Comparison of ENCODE assay signal across 20 cellular contexts in genomic region chr1:26913389-26913753, GRCh38. TPM values are rescaled to one million over a fixed set of nuclear protein-coding genes. Genes with fewer than 3 reads are reported as not detected.
DNase-seq lines count a peak whose midpoint lies in the region; ATAC-seq, FAIRE-seq and TF ChIP-seq lines count a peak whose summit lies in the region.
"Had no signal": no experiment of that assay in that cellular context is flagged by ENCODE, and none has a peak within 500 bp of the region (broad histone marks: within the 10 kb centered on the region; RNA-seq: fewer than 3 reads in every experiment).

No MANE protein-coding gene starts in this region.

- H3K79me2 ChIP-seq in HepG2 (ENCODE audit: insufficient read depth, low read length): peaks cover 30% of the 10 kb centered on the region

- H3K9me3 ChIP-seq in HEK293 (ENCODE audit: control insufficient read depth, insufficient read depth, low read depth, low read length) (no peaks in the 10 kb centered on the region), colonic mucosa (no peaks in the 10 kb centered on the region), HepG2 (ENCODE audit: low read length) (no peaks in the 10 kb centered on the region), skeletal muscle tissue (ENCODE audit: control insufficient read depth in 3 of 3, low read length in 3 of 3) (no peaks in the 10 kb centered on the region)
- H3K9me3 ChIP-seq: esophagus squamous epithelium, MG63 had no signal

- no peaks in the 10 kb centered on the region for H3K9me3 Mint-ChIP-seq in activated CD8-positive, alpha-beta T cell treated with anti-CD3 and anti-CD28 coated beads for 36 hours
- H3K9me3 Mint-ChIP-seq: CD4-positive, alpha-beta T cell; H9; IgD-negative memory B cell had no signal

- no peak for FAIRE-seq in HepG2 (lab: Jason Lieb, UNC)
- FAIRE-seq: TTC549 had no signal

- H2AFZ ChIP-seq in HepG2 (ENCODE audit: low read length): no peak overlapping the region

- H3K4me3 Mint-ChIP-seq in activated CD8-positive, alpha-beta T cell treated with anti-CD3 and anti-CD28 coated beads for 36 hours: no peak overlapping the region
- H3K4me3 Mint-ChIP-seq: CD4-positive, alpha-beta T cell; H9; IgD-negative memory B cell had no signal

- H4K20me1 ChIP-seq in HepG2 (ENCODE audit: insufficient read depth, low read length): peaks cover 16% of the 10 kb centered on the region; the same call in 1 of the 2 replicates

- H3K27me3 ChIP-seq in colonic mucosa: no peaks in the 10 kb centered on the region
- H3K27me3 ChIP-seq in HepG2 (ENCODE audit: control insufficient read depth in 1 of 2, insufficient read depth in 2 of 2, low read length in 2 of 2): no peaks in the 10 kb centered on the region; a peak in 1 of 5 replicates
- no peaks in the 10 kb centered on the region for H3K27me3 ChIP-seq in skeletal muscle tissue (ENCODE audit: control insufficient read depth in 3 of 3, insufficient read depth in 3 of 3, low read length in 3 of 3)
- H3K27me3 ChIP-seq: esophagus squamous epithelium, MG63 had no signal

- no peak for TF ChIP-seq RAD21 in HepG2 (CRISPR knock-in tag; IDR thresholded peaks at IDR 0.05)

- 33% methylated on average over 1 of the region's 5 CpGs for WGBS in HepG2 (ENCODE audit: low lambda C conversion rate)

- ATAC-seq in HepG2 (no peak), HG02798 (IDR thresholded peaks at IDR 0.05; ENCODE audit: poor library complexity, unreplicated experiment) (no peak)
- no peak for ATAC-seq in activated CD8-positive, alpha-beta T cell treated with anti-CD3 and anti-CD28 coated beads for 36 hours

- H3K4me3 ChIP-seq in HEK293 (ENCODE audit: low read depth, low read length) (no peak overlapping the region), colonic mucosa (no peak overlapping the region), HepG2 (replicated peaks in 1 of 3; ENCODE audit: insufficient read depth in 1 of 3, low read depth in 2 of 3, low read length in 3 of 3) (peak overlapping the region; percentile 75 to 97 (median 92)), skeletal muscle tissue (ENCODE audit: low read length in 3 of 3) (peak overlapping the region; percentile 30 to 56 (median 45))
- H3K4me3 ChIP-seq: esophagus squamous epithelium, MG63 had no signal

- H3K4me1 ChIP-seq in HEK293 (ENCODE audit: control insufficient read depth, insufficient read depth, low read length) (peaks cover 8% of the 10 kb centered on the region), colonic mucosa (peaks cover 14% of the 10 kb centered on the region), HepG2 (ENCODE audit: insufficient read depth, low read length) (peaks cover 57% of the 10 kb centered on the region), skeletal muscle tissue (ENCODE audit: control insufficient read depth in 3 of 3, insufficient read depth in 3 of 3, low read length in 3 of 3) (peaks cover 5 to 9% (median 6%) of the 10 kb centered on the region in 3 donors)
- H3K4me1 ChIP-seq: esophagus squamous epithelium had no signal

- TF ChIP-seq EP300 in HepG2 (IDR thresholded peaks at IDR 0.05; ENCODE audit: low read depth in 2 of 2, low read length in 2 of 2) (no peak), HepG2 (CRISPR knock-in tag; IDR thresholded peaks at IDR 0.05; ENCODE audit: borderline replicate concordance) (no peak)

- no peaks in the 10 kb centered on the region for H3K27me3 Mint-ChIP-seq in activated CD8-positive, alpha-beta T cell treated with anti-CD3 and anti-CD28 coated beads for 36 hours
- H3K27me3 Mint-ChIP-seq: IgD-negative memory B cell had no signal

- H3K36me3 Mint-ChIP-seq in activated CD8-positive, alpha-beta T cell treated with anti-CD3 and anti-CD28 coated beads for 36 hours (ENCODE audit: low read depth): no peaks in the 10 kb centered on the region
- H3K36me3 Mint-ChIP-seq: IgD-negative memory B cell had no signal

- no peak overlapping the region for H3K27ac Mint-ChIP-seq in activated CD8-positive, alpha-beta T cell treated with anti-CD3 and anti-CD28 coated beads for 36 hours
- H3K27ac Mint-ChIP-seq: CD4-positive, alpha-beta T cell; H9; IgD-negative memory B cell had no signal

- DNase-seq in colonic mucosa (no peak), HepG2 (ENCODE audit: low spot score) (no peak), NCI-H2107 (lab: John Stamatoyannopoulos, UW) (no peak)
- DNase-seq in activated CD8-positive, alpha-beta T cell treated with anti-CD3 and anti-CD28 coated beads for 36 hours: no peak
- DNase-seq: activated CD4-positive, alpha-beta T cell treated with anti-CD3 and anti-CD28 coated beads for 48 hours; activated CD8-positive, alpha-beta memory T cell treated with anti-CD3 and anti-CD28 coated beads, Interleukin-2, amount 50 U/mL, for 4 hours; CD4-positive, alpha-beta T cell; effector CD8-positive, alpha-beta T cell; esophagus squamous epithelium; H9; MG63; stimulated activated CD4-positive, alpha-beta T cell treated with anti-CD3 and anti-CD28 coated beads, Interleukin-4, amount 100 ng/mL, for 1 hour had no signal

- TF ChIP-seq POLR2A in HepG2 (IDR thresholded peaks at IDR 0.05; ENCODE audit: insufficient read depth in 1 of 2, low read depth in 2 of 2, low read length in 2 of 2): no peak

- in situ Hi-C loops in HepG2 (cut with HindIII; ENCODE audit: extremely low pct_ligation_motif_present, low pct_unique_long_range_greater_than_20kb): loop anchor here (5.0 kb wide), 1 partner anchor 79 kb away; the partner anchor contains the start of gene TRNP1

- TF ChIP-seq CTCF in HEK293 (tag by site-specific recombination; IDR thresholded peaks at IDR 0.05) (no peak), colonic mucosa (IDR thresholded peaks at IDR 0.05) (no peak), HepG2 (CRISPR knock-in tag; IDR thresholded peaks at IDR 0.05) (no peak)
- no peak for TF ChIP-seq CTCF in activated CD8-positive, alpha-beta T cell treated with anti-CD3 and anti-CD28 coated beads for 36 hours (IDR thresholded peaks at IDR 0.05)

- H3K4me1 Mint-ChIP-seq in activated CD8-positive, alpha-beta T cell treated with anti-CD3 and anti-CD28 coated beads for 36 hours (ENCODE audit: low read depth): no peaks in the 10 kb centered on the region
- H3K4me1 Mint-ChIP-seq: H9, IgD-negative memory B cell had no signal

- POLR2A ChIA-PET in HEK293 (lab: Yijun Ruan, JAX) (interaction anchor here (0.9 to 1.2 kb wide), 2 partner anchors 8 to 13 kb away, joined by 3 to 4 read pairs; partner anchors contain the start of genes GPATCH3 and NUDC), HepG2 (lab: Yijun Ruan, JAX) (interaction anchor here (0.6 to 11.5 kb wide), 30 partner anchors 8 to 413 kb away, joined by 3 to 371 read pairs (median 8); partner anchors contain the start of genes GPATCH3, GPN2, KDF1 and NUDC)
- POLR2A ChIA-PET in activated CD8-positive, alpha-beta T cell treated with anti-CD3 and anti-CD28 coated beads for 36 hours (lab: Charles Lee): interaction anchor here (2.3 kb wide), 1 partner anchor 13 kb away, joined by 8 read pairs; the partner anchor contains the start of gene GPATCH3

- intact Hi-C loops in colonic mucosa (cut with DNase I) (no loop called here), HepG2 (cut with micrococcal nuclease; ENCODE audit: unreplicated experiment) (no loop called here)
- intact Hi-C loops in activated CD8-positive, alpha-beta T cell treated with anti-CD3 and anti-CD28 coated beads for 36 hours (cut with micrococcal nuclease): no loop called here

- H3K36me3 ChIP-seq in HEK293 (ENCODE audit: control insufficient read depth in 2 of 2, insufficient read depth in 1 of 2, low read length in 2 of 2) (no peaks in the 10 kb centered on the region), colonic mucosa (no peaks in the 10 kb centered on the region), HepG2 (replicated peaks in 1 of 2; ENCODE audit: control insufficient read depth in 1 of 2, insufficient read depth in 2 of 2, low read length in 2 of 2) (peaks cover 3 to 8% of the 10 kb centered on the region in 2 experiments; a peak in 3 of 5 replicates), skeletal muscle tissue (ENCODE audit: control insufficient read depth in 3 of 3, insufficient read depth in 3 of 3, low read length in 3 of 3) (peaks cover 0 to 2% (median 0%) of the 10 kb centered on the region in 3 donors)
- H3K36me3 ChIP-seq: esophagus squamous epithelium, MG63 had no signal

- H3K27ac ChIP-seq in HEK293 (ENCODE audit: extremely low read depth, low read depth, low read length) (peak overlapping the region; percentile 45; the same call in 1 of the 2 replicates), colonic mucosa (peak overlapping the region; percentile 77), HepG2 (ENCODE audit: extremely low read length, insufficient read depth, low read length) (peak overlapping the region; percentile 96), skeletal muscle tissue (ENCODE audit: low read depth, low read length) (peak overlapping the region; percentile 82)
- H3K27ac ChIP-seq: esophagus squamous epithelium had no signal

- CTCF ChIA-PET in HEK293 (lab: Yijun Ruan, JAX) (interaction anchor here (1.5 kb wide), 1 partner anchor 14 kb away, joined by 4 read pairs; no protein-coding TSS in a partner anchor), HepG2 (lab: Yijun Ruan, JAX; ENCODE audit: low intra/inter-chr PET ratio, low total read pairs) (interaction anchor here (1.1 kb wide), 1 partner anchor 24 kb away, joined by 3 read pairs; no protein-coding TSS in a partner anchor)
- CTCF ChIA-PET in activated CD8-positive, alpha-beta T cell treated with anti-CD3 and anti-CD28 coated beads for 36 hours (lab: Charles Lee): interaction anchor here (1.3 kb wide), 2 partner anchors 13 to 84 kb away, joined by 4 to 6 read pairs; partner anchors contain the start of gene GPATCH3

- H3K4me2 ChIP-seq in HepG2 (ENCODE audit: low read depth, low read length): peak overlapping the region; percentile 93

- no TSS peak for BruUV-seq in HepG2 (replicated peaks; lab: Mats Ljungman, UMichigan)

- H3K9ac ChIP-seq in colonic mucosa (ENCODE audit: low read depth in 2 of 2, low read length in 2 of 2) (peak overlapping the region in 1 of 2 donors; percentile 71), HepG2 (ENCODE audit: insufficient read depth, low read depth, low read length) (peak overlapping the region; percentile 98), skeletal muscle tissue (ENCODE audit: low read depth in 1 of 3, low read length in 3 of 3) (peak overlapping the region in 2 of 3 donors; percentile 74 to 77)

RNA-seq across cellular contexts. Expression of gene NR0B2, which starts 0.4 kb away (rescaled TPM):
- total RNA-seq in colonic mucosa (1 to 10 TPM in 1 of 2 donors, under 1 TPM in 1; 0.64 to 1.8 TPM), HepG2 (2016; rRNA removed; fragmentation: Illumina TruSeq; extraction: Trizol) (71.6 and 72.5 TPM in 2 replicates), skeletal muscle tissue (not detected)
- total RNA-seq in HepG2 (2016; cell fraction: cytosol; rRNA removed; fragmentation: Illumina TruSeq; extraction: Trizol; ENCODE audit: low read depth): 32.2 and 34.7 TPM in 2 replicates
- 72.9 and 77.8 TPM in 2 replicates for total RNA-seq in HepG2 (2016; cell fraction: insoluble cytoplasmic fraction; rRNA removed; fragmentation: Illumina TruSeq; extraction: Trizol)
- total RNA-seq in HepG2 (2016; cell fraction: membrane; rRNA removed; fragmentation: Illumina TruSeq; extraction: Trizol): 42.2 and 44.8 TPM in 2 replicates
- total RNA-seq in HepG2 (2016; cell fraction: nucleus; rRNA removed; fragmentation: Illumina TruSeq; extraction: Trizol): 49.1 and 51.4 TPM in 2 replicates
- polyA plus RNA-seq in HepG2 (2011; rRNA removed): 133 and 203 TPM in 2 replicates
- 120 and 167 TPM in 2 replicates for polyA plus RNA-seq in HepG2 (2011; cell fraction: cytosol; rRNA removed)
- polyA plus RNA-seq in HepG2 (2011; cell fraction: nucleus; rRNA removed): 160 and 185 TPM in 2 replicates
- 94.7 and 125 TPM in 2 replicates for polyA plus RNA-seq in HepG2 (2012)
- polyA plus RNA-seq in HepG2 (2016; cell fraction: cytosol; fragmentation: Illumina TruSeq; extraction: Trizol; ENCODE audit: low read depth): 14.5 and 14.6 TPM in 2 replicates
- 86.2 and 93.6 TPM in 2 replicates for polyA plus RNA-seq in HepG2 (2016; cell fraction: insoluble cytoplasmic fraction; fragmentation: Illumina TruSeq; extraction: Trizol; ENCODE audit: low read depth)
- polyA plus RNA-seq in HepG2 (2016; cell fraction: membrane; fragmentation: Illumina TruSeq; extraction: Trizol; ENCODE audit: low read depth): 17.4 and 19.6 TPM in 2 replicates
- 81.0 and 96.9 TPM in 2 replicates for polyA plus RNA-seq in HepG2 (2016; cell fraction: nucleus; fragmentation: Illumina TruSeq; extraction: Trizol; ENCODE audit: insufficient read depth, low read depth)
- 0.21 and 413 TPM in 2 replicates for polyA minus RNA-seq in HepG2 (2011; rRNA and poly(A)+ RNA removed; ENCODE audit: low replicate concordance)
- polyA minus RNA-seq in HepG2 (2011; cell fraction: cytosol; rRNA and poly(A)+ RNA removed): 175 and 182 TPM in 2 replicates
- 42.6 and 49.5 TPM in 2 replicates for polyA minus RNA-seq in HepG2 (2011; cell fraction: nucleus; rRNA and poly(A)+ RNA removed)
- total RNA-seq in activated CD8-positive, alpha-beta T cell treated with anti-CD3 and anti-CD28 coated beads for 36 hours: not detected
- total RNA-seq: CD4-positive, alpha-beta T cell; esophagus squamous epithelium; glomerular endothelial cell; H9; lower leg skin; osteocyte had no signal
- polyA plus RNA-seq: IgD-negative memory B cell had no signal

RNA-seq across cellular contexts. Expression of gene NUDC, which starts 8.2 kb away (rescaled TPM):
- total RNA-seq in colonic mucosa: 10 to 100 TPM; 37.9 to 92.5 TPM
- total RNA-seq in HepG2 (2016; rRNA removed; fragmentation: Illumina TruSeq; extraction: Trizol): 104 and 126 TPM in 2 replicates
- total RNA-seq in HepG2 (2016; cell fraction: cytosol; rRNA removed; fragmentation: Illumina TruSeq; extraction: Trizol; ENCODE audit: low read depth): 35.7 TPM in 2 replicates
- total RNA-seq in HepG2 (2016; cell fraction: insoluble cytoplasmic fraction; rRNA removed; fragmentation: Illumina TruSeq; extraction: Trizol): 105 and 106 TPM in 2 replicates
- total RNA-seq in HepG2 (2016; cell fraction: membrane; rRNA removed; fragmentation: Illumina TruSeq; extraction: Trizol): 36.4 and 37.7 TPM in 2 replicates
- 45.3 and 49.3 TPM in 2 replicates for total RNA-seq in HepG2 (2016; cell fraction: nucleus; rRNA removed; fragmentation: Illumina TruSeq; extraction: Trizol)
- 34.7 and 41.0 TPM in 2 replicates for polyA plus RNA-seq in HepG2 (2011; rRNA removed)
- 35.9 and 39.4 TPM in 2 replicates for polyA plus RNA-seq in HepG2 (2011; cell fraction: cytosol; rRNA removed)
- 28.6 and 31.4 TPM in 2 replicates for polyA plus RNA-seq in HepG2 (2011; cell fraction: nucleus; rRNA removed)
- polyA plus RNA-seq in HepG2 (2012): 88.2 and 90.3 TPM in 2 replicates
- 25.8 and 26.9 TPM in 2 replicates for polyA plus RNA-seq in HepG2 (2016; cell fraction: cytosol; fragmentation: Illumina TruSeq; extraction: Trizol; ENCODE audit: low read depth)
- polyA plus RNA-seq in HepG2 (2016; cell fraction: insoluble cytoplasmic fraction; fragmentation: Illumina TruSeq; extraction: Trizol; ENCODE audit: low read depth): 192 and 219 TPM in 2 replicates
- 34.2 and 35.5 TPM in 2 replicates for polyA plus RNA-seq in HepG2 (2016; cell fraction: membrane; fragmentation: Illumina TruSeq; extraction: Trizol; ENCODE audit: low read depth)
- polyA plus RNA-seq in HepG2 (2016; cell fraction: nucleus; fragmentation: Illumina TruSeq; extraction: Trizol; ENCODE audit: insufficient read depth, low read depth): 129 and 135 TPM in 2 replicates
- polyA minus RNA-seq in HepG2 (2011; rRNA and poly(A)+ RNA removed; ENCODE audit: low replicate concordance): 24.1 and 33.6 TPM in 2 replicates
- polyA minus RNA-seq in HepG2 (2011; cell fraction: cytosol; rRNA and poly(A)+ RNA removed): 34.1 and 35.1 TPM in 2 replicates
- polyA minus RNA-seq in HepG2 (2011; cell fraction: nucleus; rRNA and poly(A)+ RNA removed): 20.3 and 24.9 TPM in 2 replicates
- 17.7 TPM for total RNA-seq in skeletal muscle tissue
- 100 to 1,000 TPM in 1 of 2 experiments, 10 to 100 TPM in 1; 97.0 to 103 TPM for total RNA-seq in activated CD8-positive, alpha-beta T cell treated with anti-CD3 and anti-CD28 coated beads for 36 hours

RNA-seq across cellular contexts. Expression of gene GPATCH3, which starts 13.1 kb away (rescaled TPM):
- total RNA-seq in colonic mucosa (10 to 100 TPM; 13.9 to 14.4 TPM), HepG2 (2016; rRNA removed; fragmentation: Illumina TruSeq; extraction: Trizol) (11.0 and 12.5 TPM in 2 replicates), skeletal muscle tissue (15.7 TPM)
- total RNA-seq in HepG2 (2016; cell fraction: cytosol; rRNA removed; fragmentation: Illumina TruSeq; extraction: Trizol; ENCODE audit: low read depth): 1.6 and 3.3 TPM in 2 replicates
- 11.4 and 14.1 TPM in 2 replicates for total RNA-seq in HepG2 (2016; cell fraction: insoluble cytoplasmic fraction; rRNA removed; fragmentation: Illumina TruSeq; extraction: Trizol)
- total RNA-seq in HepG2 (2016; cell fraction: membrane; rRNA removed; fragmentation: Illumina TruSeq; extraction: Trizol): 8.6 and 9.5 TPM in 2 replicates
- 9.7 and 10.0 TPM in 2 replicates for total RNA-seq in HepG2 (2016; cell fraction: nucleus; rRNA removed; fragmentation: Illumina TruSeq; extraction: Trizol)
- 6.8 and 8.3 TPM in 2 replicates for polyA plus RNA-seq in HepG2 (2011; rRNA removed)
- 5.6 TPM in 2 replicates for polyA plus RNA-seq in HepG2 (2011; cell fraction: cytosol; rRNA removed)
- polyA plus RNA-seq in HepG2 (2011; cell fraction: nucleus; rRNA removed): 12.9 and 16.4 TPM in 2 replicates
- 7.4 and 8.5 TPM in 2 replicates for polyA plus RNA-seq in HepG2 (2012)
- 3.5 and 4.5 TPM in 2 replicates for polyA plus RNA-seq in HepG2 (2016; cell fraction: cytosol; fragmentation: Illumina TruSeq; extraction: Trizol; ENCODE audit: low read depth)
- polyA plus RNA-seq in HepG2 (2016; cell fraction: insoluble cytoplasmic fraction; fragmentation: Illumina TruSeq; extraction: Trizol; ENCODE audit: low read depth): 12.3 and 14.3 TPM in 2 replicates
- 6.7 and 7.6 TPM in 2 replicates for polyA plus RNA-seq in HepG2 (2016; cell fraction: membrane; fragmentation: Illumina TruSeq; extraction: Trizol; ENCODE audit: low read depth)
- polyA plus RNA-seq in HepG2 (2016; cell fraction: nucleus; fragmentation: Illumina TruSeq; extraction: Trizol; ENCODE audit: insufficient read depth, low read depth): 18.7 and 22.1 TPM in 2 replicates
- 9.9 and 10.4 TPM in 2 replicates for polyA minus RNA-seq in HepG2 (2011; rRNA and poly(A)+ RNA removed; ENCODE audit: low replicate concordance)
- 4.6 and 4.9 TPM in 2 replicates for polyA minus RNA-seq in HepG2 (2011; cell fraction: cytosol; rRNA and poly(A)+ RNA removed)
- 9.9 and 10.8 TPM in 2 replicates for polyA minus RNA-seq in HepG2 (2011; cell fraction: nucleus; rRNA and poly(A)+ RNA removed)
- 1 to 10 TPM; 8.7 to 9.6 TPM for total RNA-seq in activated CD8-positive, alpha-beta T cell treated with anti-CD3 and anti-CD28 coated beads for 36 hours

RNA-seq across cellular contexts. Expression of gene GPN2, which starts 23.3 kb away (rescaled TPM):
- total RNA-seq in colonic mucosa: 10 to 100 TPM; 32.4 to 36.2 TPM
- 19.3 and 22.9 TPM in 2 replicates for total RNA-seq in HepG2 (2016; rRNA removed; fragmentation: Illumina TruSeq; extraction: Trizol)
- 1.8 and 2.5 TPM in 2 replicates for total RNA-seq in HepG2 (2016; cell fraction: cytosol; rRNA removed; fragmentation: Illumina TruSeq; extraction: Trizol; ENCODE audit: low read depth)
- total RNA-seq in HepG2 (2016; cell fraction: insoluble cytoplasmic fraction; rRNA removed; fragmentation: Illumina TruSeq; extraction: Trizol): 20.8 and 22.5 TPM in 2 replicates
- total RNA-seq in HepG2 (2016; cell fraction: membrane; rRNA removed; fragmentation: Illumina TruSeq; extraction: Trizol): 4.7 and 7.3 TPM in 2 replicates
- total RNA-seq in HepG2 (2016; cell fraction: nucleus; rRNA removed; fragmentation: Illumina TruSeq; extraction: Trizol): 10.8 and 13.7 TPM in 2 replicates
- polyA plus RNA-seq in HepG2 (2011; rRNA removed): 38.9 and 41.8 TPM in 2 replicates
- polyA plus RNA-seq in HepG2 (2011; cell fraction: cytosol; rRNA removed): 16.3 and 25.9 TPM in 2 replicates
- polyA plus RNA-seq in HepG2 (2011; cell fraction: nucleus; rRNA removed): 29.9 and 35.0 TPM in 2 replicates
- 14.4 and 15.5 TPM in 2 replicates for polyA plus RNA-seq in HepG2 (2012)
- 4.8 and 5.2 TPM in 2 replicates for polyA plus RNA-seq in HepG2 (2016; cell fraction: cytosol; fragmentation: Illumina TruSeq; extraction: Trizol; ENCODE audit: low read depth)
- 31.8 and 35.9 TPM in 2 replicates for polyA plus RNA-seq in HepG2 (2016; cell fraction: insoluble cytoplasmic fraction; fragmentation: Illumina TruSeq; extraction: Trizol; ENCODE audit: low read depth)
- 8.5 and 9.5 TPM in 2 replicates for polyA plus RNA-seq in HepG2 (2016; cell fraction: membrane; fragmentation: Illumina TruSeq; extraction: Trizol; ENCODE audit: low read depth)
- 31.5 and 47.0 TPM in 2 replicates for polyA plus RNA-seq in HepG2 (2016; cell fraction: nucleus; fragmentation: Illumina TruSeq; extraction: Trizol; ENCODE audit: insufficient read depth, low read depth)
- 46.8 and 68.0 TPM in 2 replicates for polyA minus RNA-seq in HepG2 (2011; rRNA and poly(A)+ RNA removed; ENCODE audit: low replicate concordance)
- polyA minus RNA-seq in HepG2 (2011; cell fraction: cytosol; rRNA and poly(A)+ RNA removed): 18.6 and 24.9 TPM in 2 replicates
- polyA minus RNA-seq in HepG2 (2011; cell fraction: nucleus; rRNA and poly(A)+ RNA removed): 11.1 and 15.8 TPM in 2 replicates
- 6.3 TPM for total RNA-seq in skeletal muscle tissue
- 10 to 100 TPM; 45.9 to 47.9 TPM for total RNA-seq in activated CD8-positive, alpha-beta T cell treated with anti-CD3 and anti-CD28 coated beads for 36 hours

RNA-seq across cellular contexts. Expression of gene KDF1, which starts 46.9 kb away (rescaled TPM):
- 10 to 100 TPM; 23.2 to 27.3 TPM for total RNA-seq in colonic mucosa
- total RNA-seq in HepG2 (2016; rRNA removed; fragmentation: Illumina TruSeq; extraction: Trizol): 1.9 and 2.4 TPM in 2 replicates
- 0.61 and 1.1 TPM in 2 replicates for total RNA-seq in HepG2 (2016; cell fraction: cytosol; rRNA removed; fragmentation: Illumina TruSeq; extraction: Trizol; ENCODE audit: low read depth)
- total RNA-seq in HepG2 (2016; cell fraction: insoluble cytoplasmic fraction; rRNA removed; fragmentation: Illumina TruSeq; extraction: Trizol): 1.6 and 2.1 TPM in 2 replicates
- 2.0 and 2.1 TPM in 2 replicates for total RNA-seq in HepG2 (2016; cell fraction: membrane; rRNA removed; fragmentation: Illumina TruSeq; extraction: Trizol)
- 0.75 and 1.1 TPM in 2 replicates for total RNA-seq in HepG2 (2016; cell fraction: nucleus; rRNA removed; fragmentation: Illumina TruSeq; extraction: Trizol)
- polyA plus RNA-seq in HepG2 (2011; rRNA removed): 4.9 and 7.4 TPM in 2 replicates
- polyA plus RNA-seq in HepG2 (2011; cell fraction: cytosol; rRNA removed): 4.3 and 6.8 TPM in 2 replicates
- polyA plus RNA-seq in HepG2 (2011; cell fraction: nucleus; rRNA removed): 5.9 and 7.2 TPM in 2 replicates
- polyA plus RNA-seq in HepG2 (2012): 4.8 and 6.0 TPM in 2 replicates
- 0.87 and 0.94 TPM in 2 replicates for polyA plus RNA-seq in HepG2 (2016; cell fraction: cytosol; fragmentation: Illumina TruSeq; extraction: Trizol; ENCODE audit: low read depth)
- 2.0 and 2.7 TPM in 2 replicates for polyA plus RNA-seq in HepG2 (2016; cell fraction: insoluble cytoplasmic fraction; fragmentation: Illumina TruSeq; extraction: Trizol; ENCODE audit: low read depth)
- 1.6 and 2.0 TPM in 2 replicates for polyA plus RNA-seq in HepG2 (2016; cell fraction: membrane; fragmentation: Illumina TruSeq; extraction: Trizol; ENCODE audit: low read depth)
- 2.9 and 3.3 TPM in 2 replicates for polyA plus RNA-seq in HepG2 (2016; cell fraction: nucleus; fragmentation: Illumina TruSeq; extraction: Trizol; ENCODE audit: insufficient read depth, low read depth)
- polyA minus RNA-seq in HepG2 (2011; rRNA and poly(A)+ RNA removed; ENCODE audit: low replicate concordance): 12.8 TPM in 1 of 2 replicates, not detected in the other
- polyA minus RNA-seq in HepG2 (2011; cell fraction: cytosol; rRNA and poly(A)+ RNA removed): 4.2 and 4.4 TPM in 2 replicates
- 1.3 and 2.0 TPM in 2 replicates for polyA minus RNA-seq in HepG2 (2011; cell fraction: nucleus; rRNA and poly(A)+ RNA removed)
- total RNA-seq in skeletal muscle tissue: not detected
- under 1 TPM; 0.18 to 0.27 TPM for total RNA-seq in activated CD8-positive, alpha-beta T cell treated with anti-CD3 and anti-CD28 coated beads for 36 hours
- total RNA-seq: glomerular endothelial cell, osteocyte had no signal

Comparison
In these comparisons a context has a peak if more than half of its experiments do, and no peak if none do; other contexts are left out.
1. H3K27ac ChIP-seq: peak in every context shown above with its lines; median percentile 96 in HepG2; 82 in skeletal muscle tissue; 77 in colonic mucosa; 45 in HEK293.
2. H3K4me3 ChIP-seq: peak in HepG2 (3 of 3) and skeletal muscle tissue (3 of 3); none in HEK293 (single experiment) and colonic mucosa (single experiment).
3. RNA of gene NR0B2, which starts 0.4 kb away (total RNA-seq): 32.2 to 77.8 TPM in HepG2; 0.64 to 1.8 TPM in colonic mucosa, not detected in skeletal muscle tissue (single experiment) and not detected in activated CD8-positive, alpha-beta T cell treated with anti-CD3 and anti-CD28 coated beads for 36 hours; every median in the first group is over 10 times any median in the second.
4. Of the 63 proteins assayed by ChIP-seq in both HepG2 and HEK293: peak only in HepG2: ZNF501, ZNF670 and ZNF747; only in HEK293: none; in both: none; in neither: 60.